ENCODE assay signal across 1 cellular context in genomic region chr6:144469144-144469575, GRCh38.
TF ChIP-seq lines count a peak whose summit lies in the region.

No MANE protein-coding gene starts in this region.

TF ChIP-seq in GM23338, 12 proteins besides CTCF, POLR2A, EP300 and RAD21 (continued from another document):
- TF ChIP-seq, protein P1, sequence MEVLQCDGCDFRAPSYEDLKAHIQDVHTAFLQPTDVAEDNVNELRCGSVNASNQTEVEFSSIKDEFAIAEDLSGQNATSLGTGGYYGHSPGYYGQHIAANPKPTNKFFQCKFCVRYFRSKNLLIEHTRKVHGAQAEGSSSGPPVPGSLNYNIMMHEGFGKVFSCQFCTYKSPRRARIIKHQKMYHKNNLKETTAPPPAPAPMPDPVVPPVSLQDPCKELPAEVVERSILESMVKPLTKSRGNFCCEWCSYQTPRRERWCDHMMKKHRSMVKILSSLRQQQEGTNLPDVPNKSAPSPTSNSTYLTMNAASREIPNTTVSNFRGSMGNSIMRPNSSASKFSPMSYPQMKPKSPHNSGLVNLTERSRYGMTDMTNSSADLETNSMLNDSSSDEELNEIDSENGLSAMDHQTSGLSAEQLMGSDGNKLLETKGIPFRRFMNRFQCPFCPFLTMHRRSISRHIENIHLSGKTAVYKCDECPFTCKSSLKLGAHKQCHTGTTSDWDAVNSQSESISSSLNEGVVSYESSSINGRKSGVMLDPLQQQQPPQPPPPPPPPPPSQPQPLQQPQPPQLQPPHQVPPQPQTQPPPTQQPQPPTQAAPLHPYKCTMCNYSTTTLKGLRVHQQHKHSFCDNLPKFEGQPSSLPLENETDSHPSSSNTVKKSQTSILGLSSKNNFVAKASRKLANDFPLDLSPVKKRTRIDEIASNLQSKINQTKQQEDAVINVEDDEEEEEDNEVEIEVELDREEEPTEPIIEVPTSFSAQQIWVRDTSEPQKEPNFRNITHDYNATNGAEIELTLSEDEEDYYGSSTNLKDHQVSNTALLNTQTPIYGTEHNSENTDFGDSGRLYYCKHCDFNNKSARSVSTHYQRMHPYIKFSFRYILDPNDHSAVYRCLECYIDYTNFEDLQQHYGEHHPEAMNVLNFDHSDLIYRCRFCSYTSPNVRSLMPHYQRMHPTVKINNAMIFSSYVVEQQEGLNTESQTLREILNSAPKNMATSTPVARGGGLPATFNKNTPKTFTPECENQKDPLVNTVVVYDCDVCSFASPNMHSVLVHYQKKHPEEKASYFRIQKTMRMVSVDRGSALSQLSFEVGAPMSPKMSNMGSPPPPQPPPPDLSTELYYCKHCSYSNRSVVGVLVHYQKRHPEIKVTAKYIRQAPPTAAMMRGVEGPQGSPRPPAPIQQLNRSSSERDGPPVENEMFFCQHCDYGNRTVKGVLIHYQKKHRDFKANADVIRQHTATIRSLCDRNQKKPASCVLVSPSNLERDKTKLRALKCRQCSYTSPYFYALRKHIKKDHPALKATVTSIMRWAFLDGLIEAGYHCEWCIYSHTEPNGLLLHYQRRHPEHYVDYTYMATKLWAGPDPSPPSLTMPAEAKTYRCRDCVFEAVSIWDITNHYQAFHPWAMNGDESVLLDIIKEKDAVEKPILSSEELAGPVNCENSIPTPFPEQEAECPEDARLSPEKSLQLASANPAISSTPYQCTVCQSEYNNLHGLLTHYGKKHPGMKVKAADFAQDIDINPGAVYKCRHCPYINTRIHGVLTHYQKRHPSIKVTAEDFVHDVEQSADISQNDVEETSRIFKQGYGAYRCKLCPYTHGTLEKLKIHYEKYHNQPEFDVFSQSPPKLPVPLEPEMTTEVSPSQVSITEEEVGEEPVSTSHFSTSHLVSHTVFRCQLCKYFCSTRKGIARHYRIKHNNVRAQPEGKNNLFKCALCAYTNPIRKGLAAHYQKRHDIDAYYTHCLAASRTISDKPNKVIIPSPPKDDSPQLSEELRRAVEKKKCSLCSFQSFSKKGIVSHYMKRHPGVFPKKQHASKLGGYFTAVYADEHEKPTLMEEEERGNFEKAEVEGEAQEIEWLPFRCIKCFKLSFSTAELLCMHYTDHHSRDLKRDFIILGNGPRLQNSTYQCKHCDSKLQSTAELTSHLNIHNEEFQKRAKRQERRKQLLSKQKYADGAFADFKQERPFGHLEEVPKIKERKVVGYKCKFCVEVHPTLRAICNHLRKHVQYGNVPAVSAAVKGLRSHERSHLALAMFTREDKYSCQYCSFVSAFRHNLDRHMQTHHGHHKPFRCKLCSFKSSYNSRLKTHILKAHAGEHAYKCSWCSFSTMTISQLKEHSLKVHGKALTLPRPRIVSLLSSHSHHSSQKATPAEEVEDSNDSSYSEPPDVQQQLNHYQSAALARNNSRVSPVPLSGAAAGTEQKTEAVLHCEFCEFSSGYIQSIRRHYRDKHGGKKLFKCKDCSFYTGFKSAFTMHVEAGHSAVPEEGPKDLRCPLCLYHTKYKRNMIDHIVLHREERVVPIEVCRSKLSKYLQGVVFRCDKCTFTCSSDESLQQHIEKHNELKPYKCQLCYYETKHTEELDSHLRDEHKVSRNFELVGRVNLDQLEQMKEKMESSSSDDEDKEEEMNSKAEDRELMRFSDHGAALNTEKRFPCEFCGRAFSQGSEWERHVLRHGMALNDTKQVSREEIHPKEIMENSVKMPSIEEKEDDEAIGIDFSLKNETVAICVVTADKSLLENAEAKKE (CRISPR knock-in tag; IDR thresholded peaks at IDR 0.05), result no peak
- TF ChIP-seq JUNB (IDR thresholded peaks at IDR 0.05; ENCODE audit: unreplicated experiment) (no peak), NANOG (IDR thresholded peaks at IDR 0.05; ENCODE audit: borderline replicate concordance) (no peak), STAT1 (IDR thresholded peaks at IDR 0.05; ENCODE audit: unreplicated experiment) (no peak), ZNF114 (CRISPR knock-in tag; IDR thresholded peaks at IDR 0.05) (no peak), CREB1 (CRISPR knock-in tag; IDR thresholded peaks at IDR 0.05; ENCODE audit: low read depth) (no peak)
